8 cellular contexts compared by ENCODE assay signal in genomic region chr17:43880420-43880991, GRCh38. TPM values are rescaled to one million over a fixed set of nuclear protein-coding genes. Genes with fewer than 3 reads are reported as not detected.
DNase-seq lines count a peak whose midpoint lies in the region; ATAC-seq and TF ChIP-seq lines count a peak whose summit lies in the region.

No MANE protein-coding gene starts in this region.

- in situ Hi-C loops in astrocyte of the spinal cord (cut with HindIII; ENCODE audit: low sequenced_read_pairs) = no loop called here

- no peak overlapping the region for H3K4me3 ChIP-seq in astrocyte of the spinal cord (ENCODE audit: low read depth, low read length)

- DNase-seq in HCEC 1CT = peak; percentile 16
- DNase-seq in SKM-1 (lab: John Stamatoyannopoulos, UW; ENCODE audit: unreplicated experiment) = peak; percentile 9
- peak; percentile 9 for DNase-seq in astrocyte of the spinal cord (ENCODE audit: low read depth, low spot score)
- peak; percentile 63 for DNase-seq in left lobe of liver (ENCODE audit: low spot score)
- peak in 4 of 6 experiments; percentile 11 to 32 (median 13) for DNase-seq in stimulated activated naive CD4-positive, alpha-beta T cell (lab: John Stamatoyannopoulos, UW)
- DNase-seq in NCI-H2171 treated with DMSO at 0.1 percent for 48 hours (lab: John Stamatoyannopoulos, UW) = no peak

- ATAC-seq in left lobe of liver (peak; percentile 77), GM21526 (IDR thresholded peaks at IDR 0.05; ENCODE audit: low FRiP score, unreplicated experiment) (no peak)

- H3K27ac ChIP-seq in C4-2B = no peak overlapping the region

- TF ChIP-seq CTCF in C4-2B (conservative IDR thresholded peaks at IDR 0.05) = peak; percentile 90
- peak; percentile 74 for TF ChIP-seq CTCF in astrocyte of the spinal cord (IDR thresholded peaks at IDR 0.05; ENCODE audit: low read depth, low read length)

RNA-seq across cellular contexts. Expression of gene MPP2, which starts 26.8 kb away (rescaled TPM):
- total RNA-seq in left lobe of liver = 0.10 TPM

RNA-seq across cellular contexts. Expression of gene CD300LG, which starts 33.5 kb away (rescaled TPM):
- not detected for total RNA-seq in left lobe of liver

RNA-seq across cellular contexts. Expression of gene MPP3, which starts 47.6 kb away (rescaled TPM):
- total RNA-seq in left lobe of liver = 2.0 TPM
